In the genomic region with DNA sequence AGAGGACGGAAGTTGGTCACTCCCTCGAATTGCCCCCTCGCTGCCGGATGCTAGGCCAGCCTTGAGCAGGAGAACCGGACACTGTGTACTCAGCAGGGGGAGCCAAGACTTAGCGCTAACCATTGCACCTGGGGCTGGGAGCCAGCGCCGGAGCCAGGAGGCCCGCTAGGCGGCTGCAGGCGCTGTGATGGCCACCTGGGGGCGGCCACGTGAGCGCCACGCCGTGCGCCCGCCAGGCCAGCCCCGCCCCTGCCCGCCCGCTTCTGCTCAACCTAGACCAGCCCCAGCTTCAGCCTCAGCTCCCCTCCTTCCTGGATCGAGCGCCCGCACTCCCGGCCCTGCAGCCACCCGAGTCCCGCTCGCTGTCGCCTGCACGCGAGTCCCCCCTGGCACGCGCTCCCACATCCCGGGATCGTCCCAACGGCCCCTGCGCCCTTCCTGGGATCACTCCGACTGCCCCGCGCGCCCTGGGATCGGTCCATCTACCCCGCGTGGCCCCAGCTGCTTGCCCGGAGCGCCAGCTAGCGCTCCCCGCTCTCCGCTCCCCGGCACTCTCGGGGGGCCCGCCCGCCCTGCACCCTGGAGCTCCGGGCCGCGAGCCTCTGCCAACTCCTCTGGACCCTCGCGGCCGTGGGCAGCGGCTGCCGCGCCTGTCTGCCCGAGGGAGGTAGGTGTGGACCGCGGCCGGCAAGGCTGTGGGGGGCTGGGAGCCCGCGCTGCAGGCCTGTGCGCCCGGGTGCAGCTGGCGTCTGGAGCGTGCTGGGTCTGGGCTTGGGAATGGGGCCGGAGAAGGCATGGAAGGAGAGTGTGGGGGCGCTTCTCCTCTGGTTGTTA, we compare ENCODE assay signal across 1 cellular context.
TF ChIP-seq lines count a peak whose summit lies in the region.

A gene (plus strand): TSS at position 266 of the 834 bp plus-strand sequence. CDS start 19,452 bp downstream, outside the sequence.

TF ChIP-seq in H1, 55 proteins besides CTCF, POLR2A, EP300 and RAD21 (continued from another document):
- TF ChIP-seq TAF1 (IDR thresholded peaks at IDR 0.05; ENCODE audit: low read depth, low read length) (peak; percentile 59; the same call in 1 of the 2 replicates), FOSL1 (IDR thresholded peaks at IDR 0.05; ENCODE audit: insufficient read depth, low read depth, low read length) (no peak), SP4 (IDR thresholded peaks at IDR 0.05; ENCODE audit: low read length) (no peak), KDM5A (IDR thresholded peaks at IDR 0.05; ENCODE audit: low read length) (no peak), GTF2F1 (IDR thresholded peaks at IDR 0.05; ENCODE audit: borderline replicate concordance, low read depth, low read length) (no peak), TAF7 (optimal IDR thresholded peaks at IDR 0.05; ENCODE audit: borderline replicate concordance, low read depth, low read length) (no peak), RFX5 (IDR thresholded peaks at IDR 0.05; ENCODE audit: borderline replicate concordance, low read depth, low read length) (no peak), KDM4A (IDR thresholded peaks at IDR 0.05; ENCODE audit: low read depth, low read length, severe bottlenecking) (peak; percentile 92), POLR2AphosphoS5 (IDR thresholded peaks at IDR 0.05; ENCODE audit: low read depth, low read length) (no peak), EZH2 (IDR thresholded peaks at IDR 0.05; ENCODE audit: low read depth, low read length, severe bottlenecking) (no peak), CBX8 (IDR thresholded peaks at IDR 0.05; ENCODE audit: borderline replicate concordance, low read depth, low read length) (no peak), BCL11A (IDR thresholded peaks at IDR 0.05; ENCODE audit: low read depth in 2 of 2, low read length in 2 of 2) (no peak), SIN3A (conservative IDR thresholded peaks at IDR 0.05 in 1 of 2, IDR thresholded peaks at IDR 0.05 in 1 of 2; ENCODE audit: low read depth in 1 of 2, low read length in 2 of 2) (peak in 1 of 2 experiments; percentile 65; a peak in 2 of 4 replicates), SIRT6 (IDR thresholded peaks at IDR 0.05; ENCODE audit: low read length) (no peak), JUN (IDR thresholded peaks at IDR 0.05; ENCODE audit: low read depth, low read length) (no peak), CEBPB (IDR thresholded peaks at IDR 0.05; ENCODE audit: low read depth, low read length) (no peak), CBX5 (IDR thresholded peaks at IDR 0.05; ENCODE audit: low read depth, low read length) (no peak), NRF1 (IDR thresholded peaks at IDR 0.05; ENCODE audit: low read depth, low read length) (no peak), MAFK (IDR thresholded peaks at IDR 0.05; ENCODE audit: low read depth, low read length) (no peak), KDM1A (IDR thresholded peaks at IDR 0.05; ENCODE audit: borderline replicate concordance, low read length) (no peak), CTBP2 (IDR thresholded peaks at IDR 0.05; ENCODE audit: borderline replicate concordance, insufficient read depth, insufficient read length, low read length) (no peak), POU5F1 (IDR thresholded peaks at IDR 0.05; ENCODE audit: low read depth, low read length) (no peak), PHF8 (conservative IDR thresholded peaks at IDR 0.05; ENCODE audit: low read depth, low read length) (0 out of 2 replicates have a peak, but pooled peaks have one; percentile 44), TBP (IDR thresholded peaks at IDR 0.05; ENCODE audit: low read depth, low read length) (peak; percentile 38; the same call in 1 of the 2 replicates), HDAC2 (IDR thresholded peaks at IDR 0.05; ENCODE audit: borderline replicate concordance in 1 of 2, low read depth in 2 of 2, low read length in 2 of 2) (peak; percentile 22 to 90; a peak in 3 of 4 replicates), EGR1 (IDR thresholded peaks at IDR 0.05; ENCODE audit: borderline replicate concordance, low read depth, low read length) (0 out of 2 replicates have a peak, but pooled peaks have one; percentile 4), TCF12 (IDR thresholded peaks at IDR 0.05; ENCODE audit: low read depth, low read length) (peak; percentile 83; the same call in 1 of the 2 replicates), SP1 (IDR thresholded peaks at IDR 0.05; ENCODE audit: low read depth, low read length) (no peak; the same call in 1 of the 2 replicates), RBBP5 (IDR thresholded peaks at IDR 0.05; ENCODE audit: borderline replicate concordance, low read depth, low read length) (peak; percentile 98; the same call in 1 of the 2 replicates), SAP30 (IDR thresholded peaks at IDR 0.05; ENCODE audit: insufficient read depth, insufficient replicate concordance, low read length) (no peak), SIX5 (IDR thresholded peaks at IDR 0.05; ENCODE audit: low read depth, low read length) (no peak), RXRA (IDR thresholded peaks at IDR 0.05; ENCODE audit: insufficient read depth, low read depth, low read length) (no peak), NANOG (IDR thresholded peaks at IDR 0.05; ENCODE audit: insufficient read depth, low read depth, low read length, poor library complexity, severe bottlenecking) (no peak), SP2 (IDR thresholded peaks at IDR 0.05; ENCODE audit: low read length) (no peak), CHD2 (IDR thresholded peaks at IDR 0.05; ENCODE audit: low read length) (no peak), CHD1 (IDR thresholded peaks at IDR 0.05; ENCODE audit: low read depth, low read length) (no peak), CREB1 (IDR thresholded peaks at IDR 0.05) (peak; percentile 66), GABPA (IDR thresholded peaks at IDR 0.05; ENCODE audit: borderline replicate concordance, insufficient read depth, low read length) (0 out of 2 replicates have a peak, but pooled peaks have one; percentile 29), ZNF274 (IDR thresholded peaks at IDR 0.05; ENCODE audit: borderline replicate concordance, extremely low read depth, low read length) (no peak), ASH2L (IDR thresholded peaks at IDR 0.05; ENCODE audit: low read length) (peak; percentile 93), BRCA1 (IDR thresholded peaks at IDR 0.05; ENCODE audit: low read depth, low read length) (no peak), TEAD4 (IDR thresholded peaks at IDR 0.05; ENCODE audit: low read depth, low read length) (no peak), BACH1 (IDR thresholded peaks at IDR 0.05; ENCODE audit: low read length) (no peak), SUZ12 (IDR thresholded peaks at IDR 0.05; ENCODE audit: low read length) (no peak), YY1 (IDR thresholded peaks at IDR 0.05; ENCODE audit: low read depth, low read length) (peak; percentile 68; the same call in 1 of the 2 replicates)
- TF ChIP-seq, protein P1, sequence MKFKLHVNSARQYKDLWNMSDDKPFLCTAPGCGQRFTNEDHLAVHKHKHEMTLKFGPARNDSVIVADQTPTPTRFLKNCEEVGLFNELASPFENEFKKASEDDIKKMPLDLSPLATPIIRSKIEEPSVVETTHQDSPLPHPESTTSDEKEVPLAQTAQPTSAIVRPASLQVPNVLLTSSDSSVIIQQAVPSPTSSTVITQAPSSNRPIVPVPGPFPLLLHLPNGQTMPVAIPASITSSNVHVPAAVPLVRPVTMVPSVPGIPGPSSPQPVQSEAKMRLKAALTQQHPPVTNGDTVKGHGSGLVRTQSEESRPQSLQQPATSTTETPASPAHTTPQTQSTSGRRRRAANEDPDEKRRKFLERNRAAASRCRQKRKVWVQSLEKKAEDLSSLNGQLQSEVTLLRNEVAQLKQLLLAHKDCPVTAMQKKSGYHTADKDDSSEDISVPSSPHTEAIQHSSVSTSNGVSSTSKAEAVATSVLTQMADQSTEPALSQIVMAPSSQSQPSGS (IDR thresholded peaks at IDR 0.05; ENCODE audit: low read length): no peak
- TF ChIP-seq, protein P2, sequence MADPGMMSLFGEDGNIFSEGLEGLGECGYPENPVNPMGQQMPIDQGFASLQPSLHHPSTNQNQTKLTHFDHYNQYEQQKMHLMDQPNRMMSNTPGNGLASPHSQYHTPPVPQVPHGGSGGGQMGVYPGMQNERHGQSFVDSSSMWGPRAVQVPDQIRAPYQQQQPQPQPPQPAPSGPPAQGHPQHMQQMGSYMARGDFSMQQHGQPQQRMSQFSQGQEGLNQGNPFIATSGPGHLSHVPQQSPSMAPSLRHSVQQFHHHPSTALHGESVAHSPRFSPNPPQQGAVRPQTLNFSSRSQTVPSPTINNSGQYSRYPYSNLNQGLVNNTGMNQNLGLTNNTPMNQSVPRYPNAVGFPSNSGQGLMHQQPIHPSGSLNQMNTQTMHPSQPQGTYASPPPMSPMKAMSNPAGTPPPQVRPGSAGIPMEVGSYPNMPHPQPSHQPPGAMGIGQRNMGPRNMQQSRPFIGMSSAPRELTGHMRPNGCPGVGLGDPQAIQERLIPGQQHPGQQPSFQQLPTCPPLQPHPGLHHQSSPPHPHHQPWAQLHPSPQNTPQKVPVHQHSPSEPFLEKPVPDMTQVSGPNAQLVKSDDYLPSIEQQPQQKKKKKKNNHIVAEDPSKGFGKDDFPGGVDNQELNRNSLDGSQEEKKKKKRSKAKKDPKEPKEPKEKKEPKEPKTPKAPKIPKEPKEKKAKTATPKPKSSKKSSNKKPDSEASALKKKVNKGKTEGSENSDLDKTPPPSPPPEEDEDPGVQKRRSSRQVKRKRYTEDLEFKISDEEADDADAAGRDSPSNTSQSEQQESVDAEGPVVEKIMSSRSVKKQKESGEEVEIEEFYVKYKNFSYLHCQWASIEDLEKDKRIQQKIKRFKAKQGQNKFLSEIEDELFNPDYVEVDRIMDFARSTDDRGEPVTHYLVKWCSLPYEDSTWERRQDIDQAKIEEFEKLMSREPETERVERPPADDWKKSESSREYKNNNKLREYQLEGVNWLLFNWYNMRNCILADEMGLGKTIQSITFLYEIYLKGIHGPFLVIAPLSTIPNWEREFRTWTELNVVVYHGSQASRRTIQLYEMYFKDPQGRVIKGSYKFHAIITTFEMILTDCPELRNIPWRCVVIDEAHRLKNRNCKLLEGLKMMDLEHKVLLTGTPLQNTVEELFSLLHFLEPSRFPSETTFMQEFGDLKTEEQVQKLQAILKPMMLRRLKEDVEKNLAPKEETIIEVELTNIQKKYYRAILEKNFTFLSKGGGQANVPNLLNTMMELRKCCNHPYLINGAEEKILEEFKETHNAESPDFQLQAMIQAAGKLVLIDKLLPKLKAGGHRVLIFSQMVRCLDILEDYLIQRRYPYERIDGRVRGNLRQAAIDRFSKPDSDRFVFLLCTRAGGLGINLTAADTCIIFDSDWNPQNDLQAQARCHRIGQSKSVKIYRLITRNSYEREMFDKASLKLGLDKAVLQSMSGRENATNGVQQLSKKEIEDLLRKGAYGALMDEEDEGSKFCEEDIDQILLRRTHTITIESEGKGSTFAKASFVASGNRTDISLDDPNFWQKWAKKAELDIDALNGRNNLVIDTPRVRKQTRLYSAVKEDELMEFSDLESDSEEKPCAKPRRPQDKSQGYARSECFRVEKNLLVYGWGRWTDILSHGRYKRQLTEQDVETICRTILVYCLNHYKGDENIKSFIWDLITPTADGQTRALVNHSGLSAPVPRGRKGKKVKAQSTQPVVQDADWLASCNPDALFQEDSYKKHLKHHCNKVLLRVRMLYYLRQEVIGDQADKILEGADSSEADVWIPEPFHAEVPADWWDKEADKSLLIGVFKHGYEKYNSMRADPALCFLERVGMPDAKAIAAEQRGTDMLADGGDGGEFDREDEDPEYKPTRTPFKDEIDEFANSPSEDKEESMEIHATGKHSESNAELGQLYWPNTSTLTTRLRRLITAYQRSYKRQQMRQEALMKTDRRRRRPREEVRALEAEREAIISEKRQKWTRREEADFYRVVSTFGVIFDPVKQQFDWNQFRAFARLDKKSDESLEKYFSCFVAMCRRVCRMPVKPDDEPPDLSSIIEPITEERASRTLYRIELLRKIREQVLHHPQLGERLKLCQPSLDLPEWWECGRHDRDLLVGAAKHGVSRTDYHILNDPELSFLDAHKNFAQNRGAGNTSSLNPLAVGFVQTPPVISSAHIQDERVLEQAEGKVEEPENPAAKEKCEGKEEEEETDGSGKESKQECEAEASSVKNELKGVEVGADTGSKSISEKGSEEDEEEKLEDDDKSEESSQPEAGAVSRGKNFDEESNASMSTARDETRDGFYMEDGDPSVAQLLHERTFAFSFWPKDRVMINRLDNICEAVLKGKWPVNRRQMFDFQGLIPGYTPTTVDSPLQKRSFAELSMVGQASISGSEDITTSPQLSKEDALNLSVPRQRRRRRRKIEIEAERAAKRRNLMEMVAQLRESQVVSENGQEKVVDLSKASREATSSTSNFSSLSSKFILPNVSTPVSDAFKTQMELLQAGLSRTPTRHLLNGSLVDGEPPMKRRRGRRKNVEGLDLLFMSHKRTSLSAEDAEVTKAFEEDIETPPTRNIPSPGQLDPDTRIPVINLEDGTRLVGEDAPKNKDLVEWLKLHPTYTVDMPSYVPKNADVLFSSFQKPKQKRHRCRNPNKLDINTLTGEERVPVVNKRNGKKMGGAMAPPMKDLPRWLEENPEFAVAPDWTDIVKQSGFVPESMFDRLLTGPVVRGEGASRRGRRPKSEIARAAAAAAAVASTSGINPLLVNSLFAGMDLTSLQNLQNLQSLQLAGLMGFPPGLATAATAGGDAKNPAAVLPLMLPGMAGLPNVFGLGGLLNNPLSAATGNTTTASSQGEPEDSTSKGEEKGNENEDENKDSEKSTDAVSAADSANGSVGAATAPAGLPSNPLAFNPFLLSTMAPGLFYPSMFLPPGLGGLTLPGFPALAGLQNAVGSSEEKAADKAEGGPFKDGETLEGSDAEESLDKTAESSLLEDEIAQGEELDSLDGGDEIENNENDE (IDR thresholded peaks at IDR 0.05; ENCODE audit: insufficient replicate concordance, low read length): no peak
- TF ChIP-seq, protein P3, sequence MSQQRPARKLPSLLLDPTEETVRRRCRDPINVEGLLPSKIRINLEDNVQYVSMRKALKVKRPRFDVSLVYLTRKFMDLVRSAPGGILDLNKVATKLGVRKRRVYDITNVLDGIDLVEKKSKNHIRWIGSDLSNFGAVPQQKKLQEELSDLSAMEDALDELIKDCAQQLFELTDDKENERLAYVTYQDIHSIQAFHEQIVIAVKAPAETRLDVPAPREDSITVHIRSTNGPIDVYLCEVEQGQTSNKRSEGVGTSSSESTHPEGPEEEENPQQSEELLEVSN (IDR thresholded peaks at IDR 0.05): peak; percentile 48
- TF ChIP-seq, protein P4, sequence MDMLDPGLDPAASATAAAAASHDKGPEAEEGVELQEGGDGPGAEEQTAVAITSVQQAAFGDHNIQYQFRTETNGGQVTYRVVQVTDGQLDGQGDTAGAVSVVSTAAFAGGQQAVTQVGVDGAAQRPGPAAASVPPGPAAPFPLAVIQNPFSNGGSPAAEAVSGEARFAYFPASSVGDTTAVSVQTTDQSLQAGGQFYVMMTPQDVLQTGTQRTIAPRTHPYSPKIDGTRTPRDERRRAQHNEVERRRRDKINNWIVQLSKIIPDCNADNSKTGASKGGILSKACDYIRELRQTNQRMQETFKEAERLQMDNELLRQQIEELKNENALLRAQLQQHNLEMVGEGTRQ (IDR thresholded peaks at IDR 0.05; ENCODE audit: low read length): peak; percentile 75
TF ChIP-seq in H1: peak in this region for 17.
